In the genomic region with DNA sequence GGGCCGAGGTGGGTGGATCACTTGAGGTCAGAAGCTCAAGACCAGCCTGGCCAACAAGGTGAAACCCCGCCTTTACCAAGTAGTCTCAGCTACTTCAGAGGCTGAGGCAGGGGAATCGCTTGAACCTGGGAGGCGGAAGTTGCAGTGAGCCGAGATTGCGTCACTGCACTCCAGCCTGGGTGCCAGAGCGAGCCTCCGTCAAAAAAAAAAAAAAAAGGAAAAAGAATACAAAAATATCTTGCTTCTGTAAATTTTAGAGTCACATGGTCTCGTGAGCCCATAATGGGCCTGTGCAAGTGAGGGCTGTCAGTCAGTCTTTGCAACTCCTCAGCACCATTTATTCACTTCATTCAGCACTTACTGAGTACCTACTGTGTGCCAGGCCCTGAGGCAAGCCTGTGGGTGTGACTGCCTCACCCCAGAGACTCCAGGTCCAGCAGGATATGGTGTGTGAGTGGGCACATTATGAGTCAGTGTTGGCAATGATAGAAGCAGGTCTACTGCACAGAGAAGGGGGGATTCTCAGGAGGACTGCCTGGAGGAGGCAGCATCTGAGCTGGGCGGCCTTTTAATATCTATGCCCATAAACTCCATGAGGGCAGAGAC, we compare ENCODE assay signal across 8 cellular contexts. TPM values are rescaled to one million over a fixed set of nuclear protein-coding genes. Genes with fewer than 3 reads are reported as not detected.
DNase-seq lines count a peak whose midpoint lies in the region; ATAC-seq and TF ChIP-seq lines count a peak whose summit lies in the region.

No MANE protein-coding gene starts in this region.

- no peak overlapping the region for H3K27ac ChIP-seq in esophagus muscularis mucosa (replicated peaks in 1 of 4)

- H3K36me3 ChIP-seq in esophagus muscularis mucosa: no peaks in the 10 kb centered on the region

- no peak for TF ChIP-seq POLR2A in esophagus muscularis mucosa (IDR thresholded peaks at IDR 0.05; ENCODE audit: low read depth)

- WGBS in esophagus muscularis mucosa: 58% methylated on average over 10 of the region's 10 CpGs

- H3K4me1 ChIP-seq in esophagus muscularis mucosa: peaks cover 0 to 24% (median 14%) of the 10 kb centered on the region in 4 donors

- H3K27me3 ChIP-seq in esophagus muscularis mucosa: peaks cover 0 to 28% (median 2%) of the 10 kb centered on the region in 4 donors

- peaks cover 40% of the 10 kb centered on the region for H3K27me3 Mint-ChIP-seq in activated T-cell treated with anti-CD3 and anti-CD28 coated beads, Interleukin-2, amount 50 U/mL, for 24 hours

- DNase-seq in GF-D8 (lab: John Stamatoyannopoulos, UW) (peak; percentile 49), mucosa of gallbladder (ENCODE audit: low spot score) (peak; percentile 48), NCI-H1105 (lab: John Stamatoyannopoulos, UW) (no peak), GM19240 (ENCODE audit: insufficient read length, low spot score) (no peak), esophagus muscularis mucosa (ENCODE audit: extremely low spot score) (no peak)
- no peak for DNase-seq in activated T-cell treated with anti-CD3 and anti-CD28 coated beads, Interleukin-2, amount 50 U/mL, for 24 hours

- no peaks in the 10 kb centered on the region for H3K9me3 ChIP-seq in esophagus muscularis mucosa

- peak; percentile 52 for ATAC-seq in HG02759 (IDR thresholded peaks at IDR 0.05; ENCODE audit: unreplicated experiment)
- no peak for ATAC-seq in HG03469 (IDR thresholded peaks at IDR 0.05; ENCODE audit: unreplicated experiment)

- TF ChIP-seq CTCF in esophagus muscularis mucosa (IDR thresholded peaks at IDR 0.05): no peak

- TF ChIP-seq EP300 in esophagus muscularis mucosa (IDR thresholded peaks at IDR 0.05): no peak

- intact Hi-C loops in esophagus muscularis mucosa (cut with DNase I): no loop called here

- H3K4me1 Mint-ChIP-seq in activated T-cell treated with anti-CD3 and anti-CD28 coated beads, Interleukin-2, amount 50 U/mL, for 24 hours (ENCODE audit: low read depth): peaks cover 13% of the 10 kb centered on the region

- no peaks in the 10 kb centered on the region for H3K9me3 Mint-ChIP-seq in activated T-cell treated with anti-CD3 and anti-CD28 coated beads, Interleukin-2, amount 50 U/mL, for 24 hours

- no peaks in the 10 kb centered on the region for H3K36me3 Mint-ChIP-seq in activated T-cell treated with anti-CD3 and anti-CD28 coated beads, Interleukin-2, amount 50 U/mL, for 24 hours (ENCODE audit: low read depth)

- H3K27ac Mint-ChIP-seq in activated T-cell treated with anti-CD3 and anti-CD28 coated beads, Interleukin-2, amount 50 U/mL, for 24 hours: peak overlapping the region; percentile 44

- H3K4me3 Mint-ChIP-seq in activated T-cell treated with anti-CD3 and anti-CD28 coated beads, Interleukin-2, amount 50 U/mL, for 24 hours: no peak overlapping the region

- H3K4me3 ChIP-seq in esophagus muscularis mucosa: no peak overlapping the region

RNA-seq across cellular contexts. Expression of a gene that starts 46.7 kb away (rescaled TPM):
- total RNA-seq in mucosa of gallbladder: 143 TPM
- total RNA-seq in esophagus muscularis mucosa: 100 to 1,000 TPM in 3 of 4 donors, 10 to 100 TPM in 1; 74.9 to 184 (median 137) TPM

Comparison
In these comparisons a context has a peak if more than half of its experiments do, and no peak if none do; other contexts are left out.
1. DNase-seq: peak in GF-D8 (single experiment) and mucosa of gallbladder (single experiment); none in activated T-cell treated with anti-CD3 and anti-CD28 coated beads, Interleukin-2, amount 50 U/mL, for 24 hours (single experiment), NCI-H1105 (single experiment), GM19240 (single experiment) and esophagus muscularis mucosa (single experiment).